2 cellular contexts compared by ENCODE assay signal in the genomic region with DNA sequence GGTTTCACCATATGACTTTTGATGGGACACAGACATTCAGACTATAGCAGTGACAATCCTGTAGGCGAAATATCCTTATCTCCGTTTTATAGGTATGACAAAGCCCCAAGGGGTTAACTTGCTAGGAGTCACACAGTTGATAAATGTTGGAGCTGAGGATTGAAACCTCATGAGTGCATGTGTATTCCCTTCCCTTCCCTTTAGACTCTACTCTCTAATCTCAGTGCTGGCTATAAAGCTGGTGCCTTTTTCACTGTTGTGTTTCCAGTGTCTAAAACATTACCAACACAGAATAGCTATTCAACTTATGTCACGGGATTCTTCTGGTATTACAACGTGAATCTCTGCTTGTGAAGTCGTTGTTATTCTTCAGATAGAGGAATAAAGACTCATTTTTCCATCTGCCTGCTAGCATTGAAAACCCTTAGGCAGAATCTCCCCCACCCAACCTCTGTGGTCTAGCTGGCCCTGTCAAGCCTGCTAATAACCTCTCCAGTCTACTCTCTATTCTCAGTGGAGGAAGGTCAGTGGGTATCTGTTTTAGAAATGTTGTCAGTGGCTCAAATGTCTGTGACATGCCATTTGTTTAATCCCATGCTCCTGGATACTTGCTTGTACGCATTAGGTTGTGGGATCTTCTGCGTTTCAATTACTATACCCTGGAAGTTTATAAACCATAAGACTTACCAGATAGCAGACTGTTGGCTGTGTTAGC.
TF ChIP-seq lines count a peak whose summit lies in the region.

No MANE protein-coding gene starts in this region.

TF ChIP-seq in IMR-90, 13 proteins besides CTCF, POLR2A, EP300 and RAD21:
- TF ChIP-seq, protein P1, sequence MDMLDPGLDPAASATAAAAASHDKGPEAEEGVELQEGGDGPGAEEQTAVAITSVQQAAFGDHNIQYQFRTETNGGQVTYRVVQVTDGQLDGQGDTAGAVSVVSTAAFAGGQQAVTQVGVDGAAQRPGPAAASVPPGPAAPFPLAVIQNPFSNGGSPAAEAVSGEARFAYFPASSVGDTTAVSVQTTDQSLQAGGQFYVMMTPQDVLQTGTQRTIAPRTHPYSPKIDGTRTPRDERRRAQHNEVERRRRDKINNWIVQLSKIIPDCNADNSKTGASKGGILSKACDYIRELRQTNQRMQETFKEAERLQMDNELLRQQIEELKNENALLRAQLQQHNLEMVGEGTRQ (IDR thresholded peaks at IDR 0.05; ENCODE audit: low read depth, low read length) = no peak
- TF ChIP-seq MAZ (IDR thresholded peaks at IDR 0.05; ENCODE audit: borderline replicate concordance, low read depth, low read length) = no peak
- TF ChIP-seq CHD1 (IDR thresholded peaks at IDR 0.05; ENCODE audit: low read depth, low read length) = no peak
- no peak for TF ChIP-seq RCOR1 (IDR thresholded peaks at IDR 0.05; ENCODE audit: insufficient replicate concordance, low read length)
- no peak for TF ChIP-seq RFX5 (IDR thresholded peaks at IDR 0.05; ENCODE audit: low read depth, low read length)

TF ChIP-seq in H1, 55 proteins besides CTCF, POLR2A, EP300 and RAD21:
- TF ChIP-seq RFX5 (IDR thresholded peaks at IDR 0.05; ENCODE audit: borderline replicate concordance, low read depth, low read length) (no peak), ASH2L (IDR thresholded peaks at IDR 0.05; ENCODE audit: low read length) (no peak), YY1 (IDR thresholded peaks at IDR 0.05; ENCODE audit: low read depth, low read length) (no peak), EZH2 (IDR thresholded peaks at IDR 0.05; ENCODE audit: low read depth, low read length, severe bottlenecking) (no peak), KDM4A (IDR thresholded peaks at IDR 0.05; ENCODE audit: low read depth, low read length, severe bottlenecking) (no peak), TCF12 (IDR thresholded peaks at IDR 0.05; ENCODE audit: low read depth, low read length) (no peak), E2F6 (IDR thresholded peaks at IDR 0.05) (no peak), HDAC2 (IDR thresholded peaks at IDR 0.05; ENCODE audit: borderline replicate concordance in 1 of 2, low read depth in 2 of 2, low read length in 2 of 2) (no peak), RNF2 (IDR thresholded peaks at IDR 0.05; ENCODE audit: borderline replicate concordance, low read depth, low read length, missing control alignments, poor library complexity, severe bottlenecking) (no peak), SP4 (IDR thresholded peaks at IDR 0.05; ENCODE audit: low read length) (no peak), SUZ12 (IDR thresholded peaks at IDR 0.05; ENCODE audit: low read length) (no peak), CEBPB (IDR thresholded peaks at IDR 0.05; ENCODE audit: low read depth, low read length) (no peak), GTF2F1 (IDR thresholded peaks at IDR 0.05; ENCODE audit: borderline replicate concordance, low read depth, low read length) (no peak), NANOG (IDR thresholded peaks at IDR 0.05; ENCODE audit: insufficient read depth, low read depth, low read length, poor library complexity, severe bottlenecking) (no peak)
TF ChIP-seq in H1: peak in this region for 0.
